ENCODE assay signal across 1 cellular context in genomic region chr1:77972080-77972479, GRCh38.
TF ChIP-seq lines count a peak whose summit lies in the region.

No MANE protein-coding gene starts in this region.

TF ChIP-seq in HepG2, 621 proteins besides CTCF, POLR2A, EP300 and RAD21:
- TF ChIP-seq GABPA (IDR thresholded peaks at IDR 0.05; ENCODE audit: low read depth, low read length) (no peak), GABPA (CRISPR knock-in tag; IDR thresholded peaks at IDR 0.05; ENCODE audit: low read depth) (no peak), KLF16 (CRISPR knock-in tag; IDR thresholded peaks at IDR 0.05) (no peak), POLR2AphosphoS2 (IDR thresholded peaks at IDR 0.05; ENCODE audit: low read depth, low read length) (peak; percentile 62; the same call in 1 of the 2 replicates), NFE2L1 (CRISPR knock-in tag; IDR thresholded peaks at IDR 0.05; ENCODE audit: borderline replicate concordance) (no peak), ZNF572 (CRISPR knock-in tag; IDR thresholded peaks at IDR 0.05) (no peak)
TF ChIP-seq in HepG2: peak in this region for 1.
